Comparison of ENCODE assay signal across 8 cellular contexts in genomic region chr6:18155273-18155863, GRCh38. TPM values are rescaled to one million over a fixed set of nuclear protein-coding genes. Genes with fewer than 3 reads are reported as not detected.
DNase-seq lines count a peak whose midpoint lies in the region; ATAC-seq and TF ChIP-seq lines count a peak whose summit lies in the region.

Gene KDM1B (plus strand): TSS chr6:18155422. CDS start chr6:18159896, 4,474 bp downstream.

- no peak for TF ChIP-seq CTCF in KMS-11 (conservative IDR thresholded peaks at IDR 0.05; ENCODE audit: low read depth, low read length)

- no peaks in the 10 kb centered on the region for H3K79me2 ChIP-seq in KMS-11 (ENCODE audit: insufficient read depth, low read depth)

- peak within 1 kb of the TSS; percentile 94 for H2AFZ ChIP-seq in KMS-11 (ENCODE audit: low read depth)
- peak within 1 kb of the TSS; percentile 99 for H2AFZ ChIP-seq in neuron (ENCODE audit: low read depth, low read length)

- H3K27ac ChIP-seq in KMS-11 (peak within 1 kb of the TSS; percentile 45), temporal lobe (ENCODE audit: low read depth, low read length) (peak within 1 kb of the TSS; percentile 57)

- H3K9ac ChIP-seq in KMS-11: peak within 1 kb of the TSS; percentile 60

- H3K27me3 ChIP-seq in KMS-11 (ENCODE audit: insufficient read depth, low read depth): no peaks in the 10 kb centered on the region
- no peaks in the 10 kb centered on the region for H3K27me3 ChIP-seq in neuron (ENCODE audit: insufficient read depth, low read length)

- DNase-seq in ELF-1 (ENCODE audit: low read depth, low spot score): peak; percentile 98
- peak; percentile 100 for DNase-seq in RPMI8226
- peak; percentile 98 for DNase-seq in activated gamma-delta T cell treated with Interleukin-2 at 50 U/mL for 16 hours
- peak; percentile 93 for DNase-seq in foreskin melanocyte

- H3K36me3 ChIP-seq in KMS-11 (ENCODE audit: insufficient read depth) (no peaks in the 10 kb centered on the region), neuron (ENCODE audit: insufficient read depth, low read length) (peaks cover 4% of the 10 kb centered on the region)

- no peaks in the 10 kb centered on the region for H3K9me3 ChIP-seq in neuron (ENCODE audit: low read length)

- ATAC-seq in GM21737 (IDR thresholded peaks at IDR 0.05; ENCODE audit: unreplicated experiment): peak; percentile 87

- peak within 1 kb of the TSS; percentile 98 for H3K4me2 ChIP-seq in KMS-11

- H3K4me3 ChIP-seq in KMS-11 (IDR thresholded peaks at IDR 0.05; ENCODE audit: insufficient read depth, low read depth, low read length): no peak within 1 kb of the TSS
- H3K4me3 ChIP-seq in neuron (ENCODE audit: low read length): peak within 1 kb of the TSS; percentile 99

- H3K4me1 ChIP-seq in KMS-11 (ENCODE audit: low read depth, poor library complexity, severe bottlenecking): peaks cover 37% of the 10 kb centered on the region
- H3K4me1 ChIP-seq in neuron (ENCODE audit: insufficient read depth, low read length): peaks cover 21% of the 10 kb centered on the region

- no peaks in the 10 kb centered on the region for H4K20me1 ChIP-seq in KMS-11 (ENCODE audit: insufficient read depth)

RNA-seq across cellular contexts. Expression of gene KDM1B, which starts in this region (rescaled TPM):
- 40.8 TPM for total RNA-seq in temporal lobe
